In the genomic region with DNA sequence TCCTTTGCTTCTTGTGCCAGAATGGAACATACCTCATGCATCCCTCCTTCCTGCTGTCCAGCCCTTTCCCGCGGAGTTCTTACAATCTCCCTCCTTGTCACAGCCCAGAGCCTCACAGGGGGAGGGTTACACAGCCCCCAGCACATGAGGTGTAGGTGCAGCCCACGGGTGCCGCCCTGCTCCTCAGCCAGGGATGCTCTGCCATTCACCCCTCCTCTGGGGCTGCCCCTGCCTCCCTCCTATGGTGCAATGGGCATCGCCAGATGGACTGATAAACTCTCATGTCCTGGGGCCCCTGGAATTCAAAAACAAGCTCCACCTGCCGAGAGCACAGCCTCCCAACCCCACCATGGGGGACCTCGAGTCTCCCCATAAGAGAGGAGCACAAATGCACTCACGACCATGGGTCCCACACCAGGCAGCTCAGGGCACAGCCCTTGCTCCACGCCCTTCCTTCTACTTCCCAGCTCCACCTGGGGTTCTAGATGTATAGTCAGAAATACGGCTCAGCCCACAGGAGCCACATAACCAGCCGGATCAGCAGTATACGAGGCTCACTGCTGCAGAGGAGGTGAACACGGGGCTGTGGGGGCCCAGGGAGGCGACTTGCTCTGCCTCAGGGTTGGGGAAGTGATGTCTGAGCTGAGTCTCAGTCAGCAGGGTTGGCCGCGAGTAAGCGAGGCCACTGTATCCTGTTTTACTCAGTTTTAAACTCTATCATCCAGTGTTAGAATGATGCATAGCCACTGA, we compare ENCODE assay signal across 20 cellular contexts.
"Had no signal": no experiment of that assay in that cellular context is flagged by ENCODE, and none has a peak within 500 bp of the region (broad histone marks: within the 10 kb centered on the region; RNA-seq: fewer than 3 reads in every experiment).

No MANE protein-coding gene starts in this region.

- H3K9me3 Mint-ChIP-seq: dendritic cell treated with granulocyte-macrophage colony-stimulating factor and Interleukin-4, amounts not matched to agents 40 ng/mL and 50 ng/mL, for 4 days; nephron progenitor cell; stimulated activated naive CD8-positive, alpha-beta T cell treated with anti-CD3 and anti-CD28 coated beads, Interleukin-15, amount 100 ng/mL, for 72 hours had no signal

- H3K4me3 Mint-ChIP-seq: dendritic cell treated with granulocyte-macrophage colony-stimulating factor and Interleukin-4, amounts not matched to agents 40 ng/mL and 50 ng/mL, for 4 days; effector memory CD8-positive, alpha-beta T cell; memory B cell; nephron progenitor cell; stimulated activated naive B cell treated with anti-CD40 and anti-IgM and Interleukin-4, amounts not matched to agents 10 μg/mL and 1 μg/mL and 100 μg/mL, for 72 hours; stimulated activated naive CD8-positive, alpha-beta T cell treated with anti-CD3 and anti-CD28 coated beads, Interleukin-15, amount 100 ng/mL, for 72 hours had no signal

- H3K4me1 Mint-ChIP-seq: memory B cell; naive B cell; stimulated activated naive B cell treated with anti-CD40 and anti-IgM and Interleukin-4, amounts not matched to agents 10 μg/mL and 1 μg/mL and 100 μg/mL, for 72 hours; stimulated activated naive CD8-positive, alpha-beta T cell treated with anti-CD3 and anti-CD28 coated beads, Interleukin-15, amount 100 ng/mL, for 72 hours had no signal

- H3K9me3 ChIP-seq: esophagus squamous epithelium, gastroesophageal sphincter, left lung, lower lobe of right lung, right atrium auricular region, testis, tibial nerve had no signal

- H3K27ac Mint-ChIP-seq: dendritic cell treated with granulocyte-macrophage colony-stimulating factor and Interleukin-4, amounts not matched to agents 40 ng/mL and 50 ng/mL, for 4 days; effector memory CD8-positive, alpha-beta T cell; memory B cell; naive B cell; nephron progenitor cell; stimulated activated naive B cell treated with anti-CD40 and anti-IgM and Interleukin-4, amounts not matched to agents 10 μg/mL and 1 μg/mL and 100 μg/mL, for 72 hours; stimulated activated naive CD8-positive, alpha-beta T cell treated with anti-CD3 and anti-CD28 coated beads, Interleukin-15, amount 100 ng/mL, for 72 hours had no signal

- DNase-seq: effector memory CD8-positive, alpha-beta T cell; esophagus squamous epithelium; foreskin fibroblast; glutamatergic neuron; left lung; lower lobe of right lung; naive B cell; nephron progenitor cell; posterior cingulate gyrus; stimulated activated CD4-positive, alpha-beta T cell treated with anti-CD3 and anti-CD28 coated beads, Interleukin-15, amount 100 ng/mL, for 24 hours; stimulated activated CD4-positive, alpha-beta T cell treated with anti-CD3 and anti-CD28 coated beads, Interleukin-1b, Interleukin-23, amount 100 ng/mL, for 48 hours; stimulated activated CD4-positive, alpha-beta T cell treated with anti-CD3 and anti-CD28 coated beads, Interleukin-4, amount 100 ng/mL, for 24 hours; stimulated activated naive B cell treated with anti-CD40 and anti-IgM and Interleukin-4, amounts not matched to agents 10 μg/mL and 1 μg/mL and 100 μg/mL, for 72 hours; stimulated activated naive CD8-positive, alpha-beta T cell treated with anti-CD3 and anti-CD28 coated beads, Interleukin-15, amount 100 ng/mL, for 72 hours; testis had no signal

- H3K27me3 Mint-ChIP-seq: dendritic cell treated with granulocyte-macrophage colony-stimulating factor and Interleukin-4, amounts not matched to agents 40 ng/mL and 50 ng/mL, for 4 days; stimulated activated naive CD8-positive, alpha-beta T cell treated with anti-CD3 and anti-CD28 coated beads, Interleukin-15, amount 100 ng/mL, for 72 hours had no signal

- ATAC-seq: effector memory CD8-positive, alpha-beta T cell; gastroesophageal sphincter; left lung; lower lobe of right lung; stimulated activated naive B cell treated with anti-CD40 and anti-IgM and Interleukin-4, amounts not matched to agents 10 μg/mL and 1 μg/mL and 100 μg/mL, for 72 hours; stimulated activated naive CD8-positive, alpha-beta T cell treated with anti-CD3 and anti-CD28 coated beads, Interleukin-15, amount 100 ng/mL, for 72 hours had no signal

- H3K4me1 ChIP-seq: gastroesophageal sphincter, left lung, lower lobe of right lung, right atrium auricular region, testis had no signal

- H3K36me3 ChIP-seq: esophagus squamous epithelium, gastroesophageal sphincter, left lung, lower lobe of right lung, right atrium auricular region, tibial nerve had no signal

- H3K27me3 ChIP-seq: esophagus squamous epithelium, gastroesophageal sphincter, left lung, right atrium auricular region, testis, tibial nerve had no signal

- H3K27ac ChIP-seq: esophagus squamous epithelium, gastroesophageal sphincter, left lung, lower lobe of right lung, right atrium auricular region, testis, tibial nerve had no signal

- H3K4me3 ChIP-seq: esophagus squamous epithelium, gastroesophageal sphincter, left lung, lower lobe of right lung, right atrium auricular region, testis, tibial nerve had no signal

- H3K36me3 Mint-ChIP-seq: memory B cell; naive B cell; stimulated activated naive B cell treated with anti-CD40 and anti-IgM and Interleukin-4, amounts not matched to agents 10 μg/mL and 1 μg/mL and 100 μg/mL, for 72 hours had no signal
